In the genomic region with DNA sequence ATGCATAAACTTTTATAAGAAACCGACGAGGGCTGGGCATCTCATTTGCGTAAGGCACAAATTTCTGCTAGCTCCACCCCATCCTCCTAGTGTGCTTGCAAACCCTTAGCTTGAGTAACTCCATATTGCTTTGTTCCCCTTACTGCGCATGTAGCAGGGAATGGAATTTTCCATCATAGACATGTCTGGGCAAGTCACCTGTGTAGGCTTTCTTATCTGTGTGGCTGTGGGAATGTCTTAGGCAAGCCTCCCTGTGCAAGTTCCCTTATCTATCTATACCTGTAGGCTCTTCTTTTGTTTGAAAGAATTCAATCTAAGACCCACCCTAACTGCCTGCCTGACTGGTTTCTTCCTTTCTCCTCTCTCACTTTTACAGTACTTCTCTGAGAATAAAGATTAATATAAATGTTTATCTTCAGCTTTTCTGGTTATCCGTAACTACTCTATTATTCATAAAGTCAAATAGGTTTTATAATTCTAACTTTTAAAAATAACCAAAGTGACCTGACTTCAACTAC, we compare ENCODE assay signal across 23 cellular contexts.
"Had no signal": no experiment of that assay in that cellular context is flagged by ENCODE, and none has a peak within 500 bp of the region (broad histone marks: within the 10 kb centered on the region; RNA-seq: fewer than 3 reads in every experiment).

No MANE protein-coding gene starts in this region.

- H3K36me3 ChIP-seq: gastroesophageal sphincter, thyroid gland had no signal

- H3K9me3 ChIP-seq: thyroid gland had no signal

- H3K4me3 ChIP-seq: gastroesophageal sphincter, lung, thyroid gland had no signal

- H3K27me3 ChIP-seq: gastroesophageal sphincter, thyroid gland had no signal

- H3K27ac ChIP-seq: gastroesophageal sphincter, thyroid gland had no signal

- DNase-seq: activated CD4-positive, alpha-beta memory T cell treated with anti-CD3 and anti-CD28 coated beads, Interleukin-2, amount 10 ng/mL, durations not matched to agents 7 days and 5 days; activated CD4-positive, alpha-beta T cell treated with anti-CD3 and anti-CD28 coated beads, Interleukin-2, amount 10 ng/mL, durations not matched to agents 7 days and 5 days; activated CD4-positive, CD25-positive, alpha-beta regulatory T cell treated with anti-CD3 and anti-CD28 coated beads, Interleukin-2, amount 50 U/mL, for 72 hours; activated CD8-positive, alpha-beta memory T cell treated with anti-CD3 and anti-CD28 coated beads, Interleukin-2, amount 50 U/mL, for 48 hours; activated gamma-delta T cell; activated naive CD4-positive, alpha-beta T cell treated with anti-CD3 and anti-CD28 coated beads, Interleukin-2, amount 10 ng/mL, durations not matched to agents 7 days and 5 days; activated naive CD8-positive, alpha-beta T cell treated with anti-CD3 and anti-CD28 coated beads, Interleukin-2, amount 10 ng/mL, durations not matched to agents 7 days and 5 days; activated T-cell treated with anti-CD3 and anti-CD28 coated beads, Interleukin-2, amount 50 U/mL, for 24 hours; amniotic stem cell; dermis blood vessel endothelial cell; effector CD4-positive, alpha-beta T cell; head of caudate nucleus; hippocampal formation; immature natural killer cell; kidney glomerular epithelial cell; posterior cingulate gyrus; right cardiac atrium; stimulated activated CD4-positive, alpha-beta T cell treated with anti-CD3 and anti-CD28 coated beads, Interleukin-2, amount 100 ng/mL, for 48 hours; T-helper 2 cell; thyroid gland had no signal

- FAIRE-seq: colon had no signal

- H3K4me1 ChIP-seq: gastroesophageal sphincter, thyroid gland had no signal
